ENCODE assay signal across 17 cellular contexts in the genomic region with DNA sequence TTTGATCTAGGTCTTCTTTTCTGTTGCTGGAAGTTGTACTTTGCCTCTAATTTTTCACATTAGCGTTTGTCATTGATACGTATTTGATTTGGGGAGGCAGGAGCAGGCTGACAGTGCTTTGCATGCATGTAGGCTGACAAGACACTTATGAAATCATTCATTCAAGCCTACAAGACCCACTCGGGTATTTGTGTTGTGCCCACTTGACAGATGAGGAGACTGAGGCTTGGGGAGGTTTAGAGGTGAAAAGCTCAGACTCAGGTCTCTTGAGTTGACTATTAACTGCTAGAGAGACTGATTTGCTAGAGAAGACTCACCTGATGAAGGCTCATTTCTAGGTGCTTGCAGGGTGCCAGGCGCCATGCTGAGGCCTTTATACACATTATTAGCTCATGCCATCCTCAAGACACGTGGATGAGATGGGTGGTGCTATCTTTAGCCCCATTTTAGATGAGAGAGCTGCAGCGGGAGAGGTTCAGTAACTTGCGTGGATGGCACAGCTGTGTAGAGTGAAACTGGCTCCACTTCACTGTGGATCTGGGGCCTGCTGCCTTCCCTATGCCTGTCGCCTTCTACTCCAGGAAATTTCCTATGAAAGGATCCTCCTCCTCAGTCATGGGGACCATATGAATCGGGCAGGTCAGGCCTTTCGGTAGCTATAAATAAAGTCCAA.
DNase-seq lines count a peak whose midpoint lies in the region; ATAC-seq, FAIRE-seq and TF ChIP-seq lines count a peak whose summit lies in the region.
"Had no signal": no experiment of that assay in that cellular context is flagged by ENCODE, and none has a peak within 500 bp of the region (broad histone marks: within the 10 kb centered on the region; RNA-seq: fewer than 3 reads in every experiment).

No MANE protein-coding gene starts in this region.

- BruUV-seq in K562 (replicated peaks; lab: Mats Ljungman, UMichigan): no TSS peak

- H4K20me1 ChIP-seq in K562 (replicated peaks; ENCODE audit: control insufficient read depth, insufficient read depth, low read length): no peaks in the 10 kb centered on the region

- H3K27me3 ChIP-seq in K562 (ENCODE audit: control insufficient read depth in 2 of 2, insufficient read depth in 2 of 2, low read length in 2 of 2) (no peaks in the 10 kb centered on the region; a peak in 1 of 5 replicates), parathyroid adenoma (ENCODE audit: control insufficient read depth, insufficient read depth, low read length) (no peaks in the 10 kb centered on the region)

- CTCF ChIA-PET in K562 (lab: Yijun Ruan, JAX; ENCODE audit: low intra/inter-chr PET ratio): no interaction called here

- no peak overlapping the region for H3K9ac ChIP-seq in K562 (ENCODE audit: insufficient read depth in 1 of 2, low read depth in 2 of 2, low read length in 2 of 2)
- no peak overlapping the region for H3K9ac ChIP-seq in parathyroid adenoma
- H3K9ac ChIP-seq: GM23248 had no signal

- H3K36me3 ChIP-seq in K562 (ENCODE audit: control insufficient read depth, insufficient read depth, low read length) (peaks cover 12% of the 10 kb centered on the region; the same call in 1 of the 3 replicates), parathyroid adenoma (ENCODE audit: control insufficient read depth, insufficient read depth, low read length) (no peaks in the 10 kb centered on the region)

- H3K79me2 ChIP-seq in K562 (ENCODE audit: control insufficient read depth, insufficient read depth, low read length) (no peaks in the 10 kb centered on the region), parathyroid adenoma (no peaks in the 10 kb centered on the region)

- TF ChIP-seq RAD21 in K562 (CRISPR knock-in tag; conservative IDR thresholded peaks at IDR 0.05 in 1 of 2, IDR thresholded peaks at IDR 0.05 in 1 of 2): no peak

- H2AFZ ChIP-seq in K562 (ENCODE audit: low read depth, low read length) (no peak overlapping the region), parathyroid adenoma (no peak overlapping the region)
- H2AFZ ChIP-seq: GM23248 had no signal

- POLR2A ChIA-PET in K562 (lab: Yijun Ruan, JAX): interaction anchor here (1.4 to 1.8 kb wide), 3 partner anchors 9 to 10 kb away, joined by 3 to 4 read pairs (median 3); no protein-coding TSS in a partner anchor

- WGBS in K562 (ENCODE audit: insufficient coverage, low coverage, missing lambda C conversion rate): 72% methylated on average over 10 of the region's 10 CpGs

- H3K4me2 ChIP-seq in K562 (ENCODE audit: insufficient read depth, low read length) (no peak overlapping the region), parathyroid adenoma (ENCODE audit: low read length) (no peak overlapping the region)

- in situ Hi-C loops in K562 (cut with MboI): no loop called here

- no peak for FAIRE-seq in K562 (lab: Jason Lieb, UNC)
- FAIRE-seq: G401.6, GM12892 had no signal

- 0 out of 5 replicates have a peak, but pooled peaks cover 0 to 4% of the 10 kb centered on the region in 2 experiments for H3K4me1 ChIP-seq in K562 (replicated peaks in 1 of 2; ENCODE audit: control insufficient read depth in 2 of 2, insufficient read depth in 2 of 2, low read length in 2 of 2)
- peaks cover 30% of the 10 kb centered on the region for H3K4me1 ChIP-seq in parathyroid adenoma

- peak overlapping the region; percentile 86 for H3K27ac ChIP-seq in VCaP
- no peak overlapping the region for H3K27ac ChIP-seq in K562 (ENCODE audit: extremely low read depth, low read depth, low read length)
- peak overlapping the region; percentile 86 for H3K27ac ChIP-seq in parathyroid adenoma
- H3K27ac ChIP-seq: GM23248 had no signal

- no peak for TF ChIP-seq POLR2A in K562 (conservative IDR thresholded peaks at IDR 0.05)

- no peak for TF ChIP-seq CTCF in VCaP (conservative IDR thresholded peaks at IDR 0.05)
- no peak for TF ChIP-seq CTCF in K562 (IDR thresholded peaks at IDR 0.05 in 2 of 3, conservative IDR thresholded peaks at IDR 0.05 in 1 of 3; ENCODE audit: insufficient read depth in 2 of 3, low read depth in 1 of 3, low read length in 3 of 3)
- no peak for TF ChIP-seq CTCF in parathyroid adenoma (IDR thresholded peaks at IDR 0.05)

- H3K4me3 ChIP-seq in K562: no peak overlapping the region
- no peak overlapping the region for H3K4me3 ChIP-seq in parathyroid adenoma (ENCODE audit: low read depth, low read length)
- H3K4me3 ChIP-seq: GM23248 had no signal

- DNase-seq in K562 (ENCODE audit: extremely low read depth in 1 of 4, low spot score in 3 of 4) (no peak), NCI-H1105 treated with DMSO at 0.1 percent for 48 hours (lab: John Stamatoyannopoulos, UW) (no peak)
- DNase-seq: C1 segment of cervical spinal cord; Calu3; CD4-positive, alpha-beta memory T cell; COR-L47; DMS53; DMS79 treated with DMSO at 0.1 percent for 48 hours; GM23248; H9 had no signal

- no peak for ATAC-seq in K562
- no peak for ATAC-seq in HG02870 (IDR thresholded peaks at IDR 0.05; ENCODE audit: unreplicated experiment)
- ATAC-seq in GM21423 (IDR thresholded peaks at IDR 0.05; ENCODE audit: unreplicated experiment): no peak
- ATAC-seq: HCT116 had no signal

- intact Hi-C loops in K562 (cut with micrococcal nuclease): no loop called here

- TF ChIP-seq EP300 in K562 (IDR thresholded peaks at IDR 0.05; ENCODE audit: low read length): no peak

- H3K9me1 ChIP-seq in K562 (ENCODE audit: control insufficient read depth, insufficient read depth, low read length): no peaks in the 10 kb centered on the region

- H3K9me3 ChIP-seq in K562 (replicated peaks; ENCODE audit: control insufficient read depth, insufficient read depth, low read depth, low read length): peaks cover 3% of the 10 kb centered on the region; the same call in 1 of the 2 replicates
- H3K9me3 ChIP-seq in parathyroid adenoma (ENCODE audit: control insufficient read depth, low read length): no peaks in the 10 kb centered on the region

TF ChIP-seq in K562, 482 proteins besides CTCF, POLR2A, EP300 and RAD21:
- TF ChIP-seq ESRRA (IDR thresholded peaks at IDR 0.05; ENCODE audit: borderline replicate concordance, low read depth): 0 out of 2 replicates have a peak, but pooled peaks have one; percentile 37
- peak; percentile 36; the same call in 1 of the 2 replicates for TF ChIP-seq BCOR (IDR thresholded peaks at IDR 0.05)
- TF ChIP-seq RBM25 (IDR thresholded peaks at IDR 0.05; ENCODE audit: low read depth, low read length, severe bottlenecking): peak; percentile 70
- TF ChIP-seq ADNP (tag; IDR thresholded peaks at IDR 0.05): 0 out of 2 replicates have a peak, but pooled peaks have one; percentile 28
- TF ChIP-seq, protein P1, sequence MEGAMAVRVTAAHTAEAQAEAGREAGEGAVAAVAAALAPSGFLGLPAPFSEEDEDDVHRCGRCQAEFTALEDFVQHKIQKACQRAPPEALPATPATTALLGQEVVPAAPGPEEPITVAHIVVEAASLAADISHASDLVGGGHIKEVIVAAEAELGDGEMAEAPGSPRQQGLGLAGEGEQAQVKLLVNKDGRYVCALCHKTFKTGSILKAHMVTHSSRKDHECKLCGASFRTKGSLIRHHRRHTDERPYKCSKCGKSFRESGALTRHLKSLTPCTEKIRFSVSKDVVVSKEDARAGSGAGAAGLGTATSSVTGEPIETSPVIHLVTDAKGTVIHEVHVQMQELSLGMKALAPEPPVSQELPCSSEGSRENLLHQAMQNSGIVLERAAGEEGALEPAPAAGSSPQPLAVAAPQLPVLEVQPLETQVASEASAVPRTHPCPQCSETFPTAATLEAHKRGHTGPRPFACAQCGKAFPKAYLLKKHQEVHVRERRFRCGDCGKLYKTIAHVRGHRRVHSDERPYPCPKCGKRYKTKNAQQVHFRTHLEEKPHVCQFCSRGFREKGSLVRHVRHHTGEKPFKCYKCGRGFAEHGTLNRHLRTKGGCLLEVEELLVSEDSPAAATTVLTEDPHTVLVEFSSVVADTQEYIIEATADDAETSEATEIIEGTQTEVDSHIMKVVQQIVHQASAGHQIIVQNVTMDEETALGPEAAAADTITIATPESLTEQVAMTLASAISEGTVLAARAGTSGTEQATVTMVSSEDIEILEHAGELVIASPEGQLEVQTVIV (CRISPR knock-in tag; IDR thresholded peaks at IDR 0.05; ENCODE audit: borderline replicate concordance): no peak
